Comparison of ENCODE assay signal across 8 cellular contexts in genomic region chr15:88454867-88455810, GRCh38. TPM values are rescaled to one million over a fixed set of nuclear protein-coding genes. Genes with fewer than 3 reads are reported as not detected.
DNase-seq lines count a peak whose midpoint lies in the region; ATAC-seq, FAIRE-seq and TF ChIP-seq lines count a peak whose summit lies in the region.

No MANE protein-coding gene starts in this region.

- H3K27me3 Mint-ChIP-seq in activated T-cell treated with anti-CD3 and anti-CD28 coated beads, Interleukin-2, amount 50 U/mL, for 72 hours (ENCODE audit: low read depth) = peaks cover 1% of the 10 kb centered on the region

- H3K36me3 ChIP-seq in pancreas = peaks cover 0 to 13% (median 12%) of the 10 kb centered on the region in 3 donors

- H3K4me1 ChIP-seq in foreskin keratinocyte (no peaks in the 10 kb centered on the region), pancreas (peaks cover 0 to 4% (median 0%) of the 10 kb centered on the region in 3 donors)

- H3K27ac Mint-ChIP-seq in activated T-cell treated with anti-CD3 and anti-CD28 coated beads, Interleukin-2, amount 50 U/mL, for 72 hours = no peak overlapping the region

- intact Hi-C loops in pancreas (cut with DNase I) = no loop called here

- peak; percentile 89 for ATAC-seq in GM21515 (IDR thresholded peaks at IDR 0.05; ENCODE audit: unreplicated experiment)
- peak; percentile 76 to 84 for ATAC-seq in activated T-cell treated with anti-CD3 and anti-CD28 coated beads, Interleukin-2, amount 50 U/mL, for 72 hours (replicated peaks in 1 of 2)
- peak; percentile 96 for ATAC-seq in foreskin keratinocyte
- ATAC-seq in pancreas = peak; percentile 88 to 99 (median 98)
- no peak for ATAC-seq in HG03025 (IDR thresholded peaks at IDR 0.05; ENCODE audit: low FRiP score, unreplicated experiment)

- TF ChIP-seq CTCF in HL-60 (IDR thresholded peaks at IDR 0.05; ENCODE audit: insufficient read depth, low read length) = peak; percentile 75
- TF ChIP-seq CTCF in foreskin keratinocyte (conservative IDR thresholded peaks at IDR 0.05) = peak; percentile 85
- peak; percentile 51 to 67 (median 66) for TF ChIP-seq CTCF in pancreas (IDR thresholded peaks at IDR 0.05)

- peaks cover 0 to 3% of the 10 kb centered on the region in 2 donors for H3K36me3 Mint-ChIP-seq in activated T-cell treated with anti-CD3 and anti-CD28 coated beads, Interleukin-2, amount 50 U/mL, for 72 hours (ENCODE audit: insufficient read depth in 2 of 2)

- no peaks in the 10 kb centered on the region for H3K9me3 ChIP-seq in pancreas

- H3K27me3 ChIP-seq in HL-60 (ENCODE audit: insufficient read depth, poor library complexity, severe bottlenecking) (no peaks in the 10 kb centered on the region), foreskin keratinocyte (no peaks in the 10 kb centered on the region), pancreas (peaks cover 0 to 5% (median 0%) of the 10 kb centered on the region in 4 donors)

- no peak overlapping the region for H3K4me3 Mint-ChIP-seq in activated T-cell treated with anti-CD3 and anti-CD28 coated beads, Interleukin-2, amount 50 U/mL, for 72 hours

- no peaks in the 10 kb centered on the region for H3K9me3 Mint-ChIP-seq in activated T-cell treated with anti-CD3 and anti-CD28 coated beads, Interleukin-2, amount 50 U/mL, for 72 hours

- H3K4me3 ChIP-seq in HL-60 (replicated peaks; ENCODE audit: insufficient read depth, low read length) = no peak overlapping the region
- no peak overlapping the region for H3K4me3 ChIP-seq in pancreas

- 30% methylated on average over 9 of the region's 9 CpGs for WGBS in pancreas, 2 donors

- no peak for FAIRE-seq in pancreas (lab: Jason Lieb, UNC)

- H3K4me1 Mint-ChIP-seq in activated T-cell treated with anti-CD3 and anti-CD28 coated beads, Interleukin-2, amount 50 U/mL, for 72 hours (ENCODE audit: low read depth) = peaks cover 1% of the 10 kb centered on the region

- H3K27ac ChIP-seq in HL-60 (replicated peaks) (no peak overlapping the region), foreskin keratinocyte (no peak overlapping the region), pancreas (no peak overlapping the region)

- DNase-seq in EL = peak; percentile 80
- DNase-seq in HL-60 (ENCODE audit: low read depth in 1 of 2, low spot score in 1 of 2) = peak in 1 of 2 experiments; percentile 64
- DNase-seq in NCI-H82 treated with DMSO at 0.1 percent for 48 hours (lab: John Stamatoyannopoulos, UW; ENCODE audit: unreplicated experiment) = peak; percentile 87
- peak; percentile 50 to 55 for DNase-seq in activated T-cell treated with anti-CD3 and anti-CD28 coated beads, Interleukin-2, amount 50 U/mL, for 72 hours
- DNase-seq in foreskin keratinocyte = peak in 1 of 2 donors; percentile 60
- DNase-seq in pancreas = peak; percentile 49 to 77 (median 72)

RNA-seq across cellular contexts. Expression of gene MRPL46, which starts 12.0 kb away (rescaled TPM):
- 10 to 100 TPM; 35.8 to 36.7 TPM for total RNA-seq in activated T-cell treated with anti-CD3 and anti-CD28 coated beads, Interleukin-2, amount 50 U/mL, for 72 hours
- total RNA-seq in foreskin keratinocyte (32.4 and 34.2 TPM in 2 replicates), pancreas (10 to 100 TPM in 2 of 6 donors, 1 to 10 TPM in 4; 6.2 to 10.6 (median 7.4) TPM)
- polyA plus RNA-seq in foreskin keratinocyte (42.1 and 44.4 TPM in 2 replicates), pancreas (10 to 100 TPM; 10.4 to 18.9 TPM)

RNA-seq across cellular contexts. Expression of gene MRPS11, which starts 12.4 kb away (rescaled TPM):
- total RNA-seq in activated T-cell treated with anti-CD3 and anti-CD28 coated beads, Interleukin-2, amount 50 U/mL, for 72 hours = 10 to 100 TPM; 66.6 to 66.9 TPM
- total RNA-seq in foreskin keratinocyte (62.8 and 64.8 TPM in 2 replicates), pancreas (10 to 100 TPM; 12.7 to 21.0 (median 16.0) TPM)
- polyA plus RNA-seq in foreskin keratinocyte (84.6 and 86.9 TPM in 2 replicates), pancreas (10 to 100 TPM; 20.2 to 29.5 TPM)
